In genomic region chr1:227066999-227067398, GRCh38 we compare ENCODE assay signal across 22 cellular contexts.
"Had no signal": no experiment of that assay in that cellular context is flagged by ENCODE, and none has a peak within 500 bp of the region (broad histone marks: within the 10 kb centered on the region; RNA-seq: fewer than 3 reads in every experiment).

No MANE protein-coding gene starts in this region.

- H3K27me3 ChIP-seq: breast epithelium, colonic mucosa, neutrophil, ovary, suprapubic skin, tibial nerve had no signal

- H3K4me3 ChIP-seq: breast epithelium, colonic mucosa, ovary, suprapubic skin, tibial nerve had no signal

- DNase-seq: activated CD4-positive, alpha-beta T cell treated with anti-CD3 and anti-CD28 coated beads for 48 hours; activated CD4-positive, alpha-beta T cell treated with anti-CD3 and anti-CD28 coated beads, Interleukin-2, amount 50 U/mL, for 48 hours; activated CD8-positive, alpha-beta memory T cell treated with anti-CD3 and anti-CD28 coated beads, Interleukin-2, amount 50 U/mL, for 48 hours; activated gamma-delta T cell treated with Interleukin-2 at 50 U/mL for 16 hours; activated naive CD4-positive, alpha-beta T cell treated with anti-CD3 and anti-CD28 coated beads, Interleukin-2, amount 50 U/mL, for 16 hours; activated T-cell treated with anti-CD3 and anti-CD28 coated beads, Interleukin-2, amount 50 U/mL, for 24 hours; amniotic stem cell; central memory CD4-positive, alpha-beta T cell; colonic mucosa; effector CD8-positive, alpha-beta T cell; left ventricle myocardium superior; mammary epithelial cell; ovary; right cardiac atrium; stimulated activated CD4-positive, alpha-beta T cell treated with anti-CD3 and anti-CD28 coated beads, Interleukin-15, amount 100 ng/mL, for 24 hours; stimulated activated CD4-positive, alpha-beta T cell treated with anti-CD3 and anti-CD28 coated beads, Interleukin-2, amount 100 ng/mL, for 24 hours; stimulated activated naive CD4-positive, alpha-beta T cell had no signal

- H3K27ac ChIP-seq: breast epithelium, colonic mucosa, epithelial cell of prostate, neutrophil, ovary, suprapubic skin, tibial nerve had no signal

- H3K4me1 ChIP-seq: breast epithelium, colonic mucosa, suprapubic skin, tibial nerve had no signal

- H3K9me3 ChIP-seq: breast epithelium, colonic mucosa, neutrophil, ovary, suprapubic skin, tibial nerve had no signal

- H3K36me3 ChIP-seq: breast epithelium, colonic mucosa, neutrophil, ovary had no signal
